Comparison of ENCODE assay signal across 1 cellular context in the genomic region with DNA sequence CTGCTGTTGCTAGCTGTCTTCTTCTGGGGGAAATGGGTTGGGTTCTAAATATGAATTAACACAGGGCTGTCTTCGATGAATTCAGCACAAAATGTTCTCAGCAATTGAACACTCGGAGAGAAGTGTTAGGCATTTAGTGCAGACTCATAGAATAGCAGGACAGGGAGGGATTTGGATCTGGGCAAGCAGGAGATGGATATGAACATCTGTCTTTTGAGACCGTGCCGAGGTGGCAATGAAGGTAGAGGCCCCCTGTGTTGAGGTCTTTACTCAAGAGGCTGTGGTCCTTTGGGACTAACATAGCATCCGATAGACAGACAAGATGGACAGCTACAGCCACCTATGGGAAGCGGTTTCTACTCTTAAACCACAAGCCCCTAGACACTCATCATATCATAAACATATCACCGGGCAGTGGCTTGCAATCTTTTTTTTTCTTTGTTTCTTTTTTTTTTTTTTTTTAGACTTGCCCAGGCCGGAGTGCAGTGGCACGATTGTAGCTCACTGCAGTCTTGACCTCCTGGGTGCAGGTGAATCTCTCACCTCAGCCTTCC.
TF ChIP-seq lines count a peak whose summit lies in the region.

No MANE protein-coding gene starts in this region.

TF ChIP-seq in SK-N-SH treated with all-trans-retinoic acid at 6 μM for 48 hours, 23 proteins besides CTCF, POLR2A, EP300 and RAD21 (continued from another document):
- TF ChIP-seq, protein P1, sequence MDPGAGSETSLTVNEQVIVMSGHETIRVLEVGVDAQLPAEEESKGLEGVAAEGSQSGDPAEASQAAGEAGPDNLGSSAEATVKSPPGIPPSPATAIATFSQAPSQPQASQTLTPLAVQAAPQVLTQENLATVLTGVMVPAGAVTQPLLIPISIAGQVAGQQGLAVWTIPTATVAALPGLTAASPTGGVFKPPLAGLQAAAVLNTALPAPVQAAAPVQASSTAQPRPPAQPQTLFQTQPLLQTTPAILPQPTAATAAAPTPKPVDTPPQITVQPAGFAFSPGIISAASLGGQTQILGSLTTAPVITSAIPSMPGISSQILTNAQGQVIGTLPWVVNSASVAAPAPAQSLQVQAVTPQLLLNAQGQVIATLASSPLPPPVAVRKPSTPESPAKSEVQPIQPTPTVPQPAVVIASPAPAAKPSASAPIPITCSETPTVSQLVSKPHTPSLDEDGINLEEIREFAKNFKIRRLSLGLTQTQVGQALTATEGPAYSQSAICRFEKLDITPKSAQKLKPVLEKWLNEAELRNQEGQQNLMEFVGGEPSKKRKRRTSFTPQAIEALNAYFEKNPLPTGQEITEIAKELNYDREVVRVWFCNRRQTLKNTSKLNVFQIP (CRISPR knock-in tag; IDR thresholded peaks at IDR 0.05; ENCODE audit: borderline replicate concordance, low read depth): no peak
- TF ChIP-seq TOX (CRISPR knock-in tag; IDR thresholded peaks at IDR 0.05; ENCODE audit: borderline replicate concordance) (no peak), TSHZ2 (CRISPR knock-in tag; IDR thresholded peaks at IDR 0.05) (no peak), ESRRG (CRISPR knock-in tag; IDR thresholded peaks at IDR 0.05) (no peak), ARNTL (CRISPR knock-in tag; IDR thresholded peaks at IDR 0.05; ENCODE audit: borderline replicate concordance, low read depth) (no peak), ZFP30 (CRISPR knock-in tag; IDR thresholded peaks at IDR 0.05) (no peak), RARB (CRISPR knock-in tag; IDR thresholded peaks at IDR 0.05) (no peak), CSDC2 (CRISPR knock-in tag; IDR thresholded peaks at IDR 0.05) (no peak), ZFP3 (CRISPR knock-in tag; IDR thresholded peaks at IDR 0.05) (no peak), ZNF8 (CRISPR knock-in tag; IDR thresholded peaks at IDR 0.05) (no peak), ISL1 (CRISPR knock-in tag; IDR thresholded peaks at IDR 0.05) (no peak), TCF4 (CRISPR knock-in tag; IDR thresholded peaks at IDR 0.05; ENCODE audit: borderline replicate concordance) (no peak), ZNF565 (CRISPR knock-in tag; conservative IDR thresholded peaks at IDR 0.05; ENCODE audit: low read depth) (no peak), OSR1 (CRISPR knock-in tag; IDR thresholded peaks at IDR 0.05) (no peak), SNAI2 (CRISPR knock-in tag; IDR thresholded peaks at IDR 0.05) (no peak)
